14 cellular contexts compared by ENCODE assay signal in the genomic region with DNA sequence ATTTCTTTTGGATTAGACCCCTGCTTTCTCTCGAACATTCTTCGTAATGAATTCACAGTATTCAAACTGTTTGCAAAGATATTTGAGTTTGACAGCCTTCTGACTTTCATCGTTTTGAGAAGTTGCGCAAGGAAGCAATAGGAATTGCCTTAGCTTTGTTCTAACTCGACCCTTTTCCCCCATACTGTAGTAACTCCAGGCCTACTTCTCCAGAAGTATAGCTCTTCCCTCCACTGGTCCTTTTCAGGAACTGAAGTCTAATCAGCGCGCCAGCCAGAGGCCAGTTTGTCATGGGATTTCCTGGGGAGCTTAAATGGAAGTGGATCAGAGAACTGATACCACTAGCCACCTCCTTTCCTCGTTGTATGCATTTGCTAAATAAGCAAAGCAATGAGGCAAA. TPM values are rescaled to one million over a fixed set of nuclear protein-coding genes. Genes with fewer than 3 reads are reported as not detected.
DNase-seq lines count a peak whose midpoint lies in the region; ATAC-seq, FAIRE-seq and TF ChIP-seq lines count a peak whose summit lies in the region.
"Had no signal": no experiment of that assay in that cellular context is flagged by ENCODE, and none has a peak within 500 bp of the region (broad histone marks: within the 10 kb centered on the region; RNA-seq: fewer than 3 reads in every experiment).

No MANE protein-coding gene starts in this region.

- TF ChIP-seq CTCF in right atrium auricular region (IDR thresholded peaks at IDR 0.05) (no peak), GM12878 (IDR thresholded peaks at IDR 0.05 in 2 of 3, conservative IDR thresholded peaks at IDR 0.05 in 1 of 3; ENCODE audit: control insufficient read depth in 2 of 3, extremely low read depth in 1 of 3, insufficient read depth in 1 of 3, low read depth in 3 of 3, low read length in 3 of 3) (no peak), transverse colon (IDR thresholded peaks at IDR 0.05) (no peak), coronary artery (IDR thresholded peaks at IDR 0.05) (no peak), tibial artery (IDR thresholded peaks at IDR 0.05) (no peak)

- H3K79me2 ChIP-seq in GM12878 (ENCODE audit: control insufficient read depth, insufficient read depth, low read length), result no peaks in the 10 kb centered on the region; the same call in 1 of the 2 replicates

- H3K9me3 ChIP-seq in right atrium auricular region (no peaks in the 10 kb centered on the region), GM12878 (replicated peaks; ENCODE audit: control insufficient read depth, insufficient read depth, low read length) (no peaks in the 10 kb centered on the region), transverse colon (no peaks in the 10 kb centered on the region), tibial artery (no peaks in the 10 kb centered on the region)
- H3K9me3 ChIP-seq: colonic mucosa had no signal

- no peak for TF ChIP-seq POLR2A in GM12878 (IDR thresholded peaks at IDR 0.05; ENCODE audit: low read depth, low read length)
- TF ChIP-seq POLR2A in transverse colon (IDR thresholded peaks at IDR 0.05), result no peak

- in situ Hi-C loops in GM12878 (cut with MboI) (loop anchor here (5.0 kb wide), 1 partner anchor 51 kb away; no protein-coding TSS in a partner anchor), transverse colon (cut with MboI; ENCODE audit: low pct_ligation_motif_present in 1 of 4, low pct_unique_long_range_greater_than_20kb in 1 of 4, low sequenced_read_pairs in 3 of 4) (loop anchor here in 1 of 4 donors (25.0 kb wide), 1 partner anchor 291 kb away; no protein-coding TSS in a partner anchor)

- TF ChIP-seq EP300 in GM12878 (IDR thresholded peaks at IDR 0.05; ENCODE audit: borderline replicate concordance in 1 of 2, control insufficient read depth in 1 of 2, low read depth in 2 of 2, low read length in 2 of 2) (no peak), transverse colon (IDR thresholded peaks at IDR 0.05; ENCODE audit: low read depth) (no peak)

- ATAC-seq in Right ventricle myocardium inferior (peak; percentile 18), GM12878 (no peak), left colon (peak; percentile 18), esophagus mucosa (no peak)
- ATAC-seq: activated CD4-positive, CD25-positive, alpha-beta regulatory T cell treated with anti-CD3 and anti-CD28 coated beads, Interleukin-2, amount 50 U/mL, for 24 hours; GM23338 had no signal

- no peak overlapping the region for H3K4me2 ChIP-seq in GM12878 (ENCODE audit: control insufficient read depth, insufficient read depth)
- H3K4me2 ChIP-seq: GM23338 had no signal

- H2AFZ ChIP-seq in GM12878 (ENCODE audit: control insufficient read depth, low read depth, low read length), result no peak overlapping the region
- H2AFZ ChIP-seq: GM23338 had no signal

- no peak overlapping the region for H3K9ac ChIP-seq in GM12878 (ENCODE audit: control insufficient read depth, insufficient read depth, low read length)

- H4K20me1 ChIP-seq in GM12878 (ENCODE audit: control insufficient read depth, insufficient read depth), result no peaks in the 10 kb centered on the region

- 88% methylated on average over 8 of the region's 8 CpGs for WGBS in GM12878 (ENCODE audit: insufficient coverage, insufficient replicate concordance, low lambda C conversion rate, missing lambda C conversion rate)
- whole genome bisulfite sequencing in transverse colon (ENCODE audit: low coverage in 1 of 2), 2 donors, result 77 to 81% methylated on average over 6 to 8 of the region's 8 CpGs

- CTCF ChIA-PET in GM12878 (lab: Yijun Ruan, JAX), result interaction anchor here (1.0 to 2.0 kb wide), 4 partner anchors 9 to 27 kb away, joined by 3 to 5 read pairs (median 4); no protein-coding TSS in a partner anchor

- peaks cover 41% of the 10 kb centered on the region for H3K36me3 ChIP-seq in right atrium auricular region
- H3K36me3 ChIP-seq in GM12878 (ENCODE audit: control insufficient read depth in 2 of 2, insufficient read depth in 2 of 2, low read length in 1 of 2), result peaks cover 14 to 21% of the 10 kb centered on the region in 2 experiments
- H3K36me3 ChIP-seq in transverse colon, result peaks cover 0 to 33% (median 6%) of the 10 kb centered on the region in 4 donors
- peaks cover 49 to 59% (median 55%) of the 10 kb centered on the region in 3 donors for H3K36me3 ChIP-seq in tibial artery

- no peak for FAIRE-seq in GM12878 (lab: Jason Lieb, UNC)

- no peak for TF ChIP-seq RAD21 in GM12878 (IDR thresholded peaks at IDR 0.05; ENCODE audit: insufficient read depth, low read depth, low read length)

- no peak for DNase-seq in Right ventricle myocardium inferior (ENCODE audit: missing footprints)
- DNase-seq in right atrium auricular region (ENCODE audit: low spot score), result no peak
- DNase-seq in GM12878 (ENCODE audit: low read depth, low spot score), result no peak
- no peak for DNase-seq in left colon
- DNase-seq in transverse colon, result no peak
- DNase-seq in coronary artery (ENCODE audit: low spot score), result no peak
- no peak for DNase-seq in tibial artery
- DNase-seq: colonic mucosa, DMS53, NCI-H1092, NCI-H446 had no signal

- RAD21 ChIA-PET in GM12878 (lab: Charles Lee; ENCODE audit: unreplicated experiment), result interaction anchor here (1.6 kb wide), 1 partner anchor 8 kb away, joined by 5 read pairs; no protein-coding TSS in a partner anchor

- H3K4me1 ChIP-seq in right atrium auricular region, result no peaks in the 10 kb centered on the region
- no peaks in the 10 kb centered on the region for H3K4me1 ChIP-seq in GM12878 (ENCODE audit: control insufficient read depth, insufficient read depth, low read length)
- peaks cover 0 to 5% (median 0%) of the 10 kb centered on the region in 4 donors for H3K4me1 ChIP-seq in transverse colon
- H3K4me1 ChIP-seq in tibial artery, result no peaks in the 10 kb centered on the region
- H3K4me1 ChIP-seq: colonic mucosa had no signal

- SMC1A ChIA-PET in GM12878 (lab: Charles Lee; ENCODE audit: uncharacterized antibody, unreplicated experiment), result interaction anchor here (1.0 to 1.6 kb wide), 3 partner anchors 23 to 31 kb away, joined by 3 read pairs; no protein-coding TSS in a partner anchor

- H3K27me3 ChIP-seq in right atrium auricular region (no peaks in the 10 kb centered on the region), GM12878 (replicated peaks in 1 of 2; ENCODE audit: control insufficient read depth in 2 of 2, insufficient read depth in 2 of 2, low read length in 1 of 2) (no peaks in the 10 kb centered on the region), transverse colon (no peaks in the 10 kb centered on the region), tibial artery (no peaks in the 10 kb centered on the region)
- H3K27me3 ChIP-seq: colonic mucosa had no signal

- TSS peak; percentile 53 for BruUV-seq in GM12878 (replicated peaks; lab: Mats Ljungman, UMichigan)

- H3K4me3 ChIP-seq in right atrium auricular region (no peak overlapping the region), GM12878 (no peak overlapping the region), transverse colon (no peak overlapping the region), coronary artery (no peak overlapping the region), tibial artery (no peak overlapping the region)
- H3K4me3 ChIP-seq: colonic mucosa, GM23338 had no signal

- POLR2A ChIA-PET in GM12878 (lab: Charles Lee), result interaction anchor here (1.3 kb wide), 1 partner anchor 9 kb away, joined by 3 read pairs; no protein-coding TSS in a partner anchor

- intact Hi-C loops in Right ventricle myocardium inferior (cut with DNase I), result loop anchor here (10.0 kb wide), 1 partner anchor 78 kb away; no protein-coding TSS in a partner anchor
- intact Hi-C loops in GM12878 (cut with micrococcal nuclease; ENCODE audit: unreplicated experiment), result no loop called here
- intact Hi-C loops in left colon (cut with DNase I, micrococcal nuclease), result no loop called here
- intact Hi-C loops in transverse colon (cut with DNase I; ENCODE audit: low total_unique reads), result no loop called here
- intact Hi-C loops in tibial artery (cut with DNase I; ENCODE audit: low total_unique reads), result no loop called here

- H3K27ac ChIP-seq in right atrium auricular region (no peak overlapping the region), GM12878 (ENCODE audit: control insufficient read depth, insufficient read depth) (no peak overlapping the region), transverse colon (peak overlapping the region; percentile 21 to 71 (median 60)), coronary artery (no peak overlapping the region), tibial artery (no peak overlapping the region)
- H3K27ac ChIP-seq: colonic mucosa had no signal

RNA-seq across cellular contexts. Expression of gene CDR2, which starts 28.0 kb away (rescaled TPM):
- total RNA-seq in Right ventricle myocardium inferior, result 6.7 TPM
- total RNA-seq in right atrium auricular region, result 10 to 100 TPM in 1 of 2 donors, 1 to 10 TPM in 1; 7.2 to 16.1 TPM
- total RNA-seq in GM12878 (2013; cell fraction: nucleolus; rRNA removed), result 16.9 and 22.4 TPM in 2 replicates
- total RNA-seq in GM12878 (2014; rRNA removed), result 16.0 and 21.9 TPM in 2 replicates
- 18.0 and 19.7 TPM in 2 replicates for total RNA-seq in GM12878 (2014; rRNA removed; fragmentation: Illumina TruSeq; extraction: Trizol)
- total RNA-seq in GM12878 (2021), result 20.7 and 25.6 TPM in 2 replicates
- 12.1 TPM for polyA plus RNA-seq in GM12878 (2011; ENCODE audit: low read depth)
- polyA plus RNA-seq in GM12878 (2011; rRNA removed), result 23.7 and 26.5 TPM in 2 replicates
- polyA plus RNA-seq in GM12878 (2011; cell fraction: cytosol; rRNA removed), result 15.6 and 17.3 TPM in 2 replicates
- polyA plus RNA-seq in GM12878 (2011; cell fraction: nucleus; rRNA removed), result 12.5 and 12.9 TPM in 2 replicates
- 13.1 and 14.8 TPM in 2 replicates for polyA plus RNA-seq in GM12878 (2012)
- 24.3 and 24.5 TPM in 2 replicates for polyA plus RNA-seq in GM12878 (2014; fragmentation: Illumina TruSeq; extraction: Trizol)
- polyA plus RNA-seq in GM12878 (2014; fragmentation: Nextera tagmentation; extraction: Ambion mirVana), result 1 to 10 TPM; 4.8 to 5.5 TPM
- 19.8 and 20.5 TPM in 2 replicates for polyA plus RNA-seq in GM12878 (2014; rRNA removed)
- polyA plus RNA-seq in GM12878 (2016; fragmentation: Nextera tagmentation; extraction: Ambion mirVana), result 10 to 100 TPM in 1 of 2 experiments, 1 to 10 TPM in 1; 6.7 to 14.1 TPM
- 21.7 and 24.5 TPM in 2 replicates for polyA minus RNA-seq in GM12878 (2011; rRNA and poly(A)+ RNA removed)
- polyA minus RNA-seq in GM12878 (2011; cell fraction: cytosol; rRNA and poly(A)+ RNA removed), result 9.4 and 9.6 TPM in 2 replicates
- 8.5 and 10.2 TPM in 2 replicates for polyA minus RNA-seq in GM12878 (2011; cell fraction: nucleus; rRNA and poly(A)+ RNA removed)
- total RNA-seq in left colon, result 10 to 100 TPM; 22.2 to 27.6 TPM
- 100 to 1,000 TPM in 1 of 4 donors, 10 to 100 TPM in 3; 21.7 to 317 (median 24.1) TPM for total RNA-seq in transverse colon
- total RNA-seq in esophagus mucosa, result 3.6 TPM

RNA-seq across cellular contexts. Expression of gene POLR3E, which starts 49.3 kb away (rescaled TPM):
- total RNA-seq in Right ventricle myocardium inferior (36.4 TPM), right atrium auricular region (10 to 100 TPM; 30.3 to 31.1 TPM), GM12878 (2014; rRNA removed) (34.6 and 36.8 TPM in 2 replicates), GM12878 (2014; rRNA removed; fragmentation: Illumina TruSeq; extraction: Trizol) (39.1 and 41.0 TPM in 2 replicates), GM12878 (2021) (52.0 and 54.0 TPM in 2 replicates), left colon (10 to 100 TPM; 37.0 to 44.8 TPM), transverse colon (100 to 1,000 TPM in 1 of 4 donors, 10 to 100 TPM in 3; 23.2 to 107 (median 46.0) TPM), esophagus mucosa (28.2 TPM)
- 132 and 140 TPM in 2 replicates for total RNA-seq in GM12878 (2013; cell fraction: nucleolus; rRNA removed)
- 11.1 TPM for polyA plus RNA-seq in GM12878 (2011; ENCODE audit: low read depth)
- polyA plus RNA-seq in GM12878 (2011; rRNA removed) (49.4 and 79.5 TPM in 2 replicates), GM12878 (2014; fragmentation: Illumina TruSeq; extraction: Trizol) (30.0 and 57.6 TPM in 2 replicates), GM12878 (2014; fragmentation: Nextera tagmentation; extraction: Ambion mirVana) (10 to 100 TPM; 11.1 to 15.5 TPM), GM12878 (2014; rRNA removed) (42.0 and 48.5 TPM in 2 replicates), GM12878 (2016; fragmentation: Nextera tagmentation; extraction: Ambion mirVana) (10 to 100 TPM; 35.2 to 40.2 TPM)
- 66.7 and 74.8 TPM in 2 replicates for polyA plus RNA-seq in GM12878 (2011; cell fraction: cytosol; rRNA removed)
- 151 and 224 TPM in 2 replicates for polyA plus RNA-seq in GM12878 (2011; cell fraction: nucleus; rRNA removed)
- polyA plus RNA-seq in GM12878 (2012), result 21.4 and 23.0 TPM in 2 replicates
- 180 and 257 TPM in 2 replicates for polyA minus RNA-seq in GM12878 (2011; rRNA and poly(A)+ RNA removed)
- polyA minus RNA-seq in GM12878 (2011; cell fraction: cytosol; rRNA and poly(A)+ RNA removed), result 22.6 and 39.0 TPM in 2 replicates
- polyA minus RNA-seq in GM12878 (2011; cell fraction: nucleus; rRNA and poly(A)+ RNA removed), result 44.4 and 81.2 TPM in 2 replicates

Comparison
In these comparisons a context has a peak if more than half of its experiments do, and no peak if none do; other contexts are left out.
1. ATAC-seq: peak in Right ventricle myocardium inferior (single experiment) and left colon (single experiment); none in GM12878 (single experiment) and esophagus mucosa (single experiment).
2. H3K27ac ChIP-seq: peak in transverse colon (4 of 4); none in right atrium auricular region (0 of 2), GM12878 (single experiment), coronary artery (0 of 2) and tibial artery (0 of 2).